In genomic region chr2:164389411-164389810, GRCh38 we compare ENCODE assay signal across 13 cellular contexts.
A peak's percentile ranks its signal among the peaks of the same experiment; 100 is the strongest.
DNase-seq lines count a peak whose midpoint lies in the region; ATAC-seq and TF ChIP-seq lines count a peak whose summit lies in the region.
"Had no signal": no experiment of that assay in that cellular context is flagged by ENCODE, and none has a peak within 500 bp of the region (broad histone marks: within the 10 kb centered on the region; RNA-seq: fewer than 3 reads in every experiment).

No MANE protein-coding gene starts in this region.

- H3K36me3 ChIP-seq in GM23338 (ENCODE audit: insufficient read depth) (no peaks in the 10 kb centered on the region), IMR-90 (ENCODE audit: control insufficient read depth, insufficient read depth, low read length) (no peaks in the 10 kb centered on the region), mesenchymal stem cell (ENCODE audit: control insufficient read depth in 1 of 2, insufficient read depth in 2 of 2, low read depth in 1 of 2, low read length in 2 of 2) (no peaks in the 10 kb centered on the region)
- H3K36me3 ChIP-seq: HAP-1 had no signal

- H3K27ac Mint-ChIP-seq in GM23338 = no peak overlapping the region
- H3K27ac Mint-ChIP-seq in activated CD8-positive, alpha-beta memory T cell treated with anti-CD3 and anti-CD28 coated beads, Interleukin-2, amount 10 ng/mL, durations not matched to agents 7 days and 5 days = no peak overlapping the region
- H3K27ac Mint-ChIP-seq in CD4-positive, alpha-beta T cell = no peak overlapping the region
- H3K27ac Mint-ChIP-seq: CD14-positive monocyte had no signal

- TF ChIP-seq RAD21 in IMR-90 (IDR thresholded peaks at IDR 0.05; ENCODE audit: low read length) = no peak

- H3K9me3 ChIP-seq in IMR-90 (ENCODE audit: control insufficient read depth, insufficient read depth, low read length) (peaks cover 3% of the 10 kb centered on the region), mesenchymal stem cell (ENCODE audit: control insufficient read depth, low read length) (no peaks in the 10 kb centered on the region)
- no peaks in the 10 kb centered on the region for H3K9me3 ChIP-seq in CD4-positive, alpha-beta T cell (ENCODE audit: control insufficient read depth, low read length)
- H3K9me3 ChIP-seq: A549, HAP-1 had no signal

- H4K5ac ChIP-seq in IMR-90 (ENCODE audit: low read depth, low read length) = no peak overlapping the region

- no peaks in the 10 kb centered on the region for H3K27me3 ChIP-seq in GM23338 (ENCODE audit: insufficient read depth)
- no peaks in the 10 kb centered on the region for H3K27me3 ChIP-seq in IMR-90 (ENCODE audit: control insufficient read depth, insufficient read depth, low read length)
- H3K27me3 ChIP-seq in mesenchymal stem cell (ENCODE audit: control insufficient read depth in 1 of 2, insufficient read depth in 1 of 2, low read length in 2 of 2) = no peaks in the 10 kb centered on the region
- no peaks in the 10 kb centered on the region for H3K27me3 ChIP-seq in CD4-positive, alpha-beta T cell (ENCODE audit: control insufficient read depth, insufficient read depth, low read length)

- H2BK12ac ChIP-seq in mesenchymal stem cell (ENCODE audit: low read length in 2 of 2) = peak overlapping the region in 1 of 2 experiments; percentile 3

- H3K4me1 ChIP-seq in GM23338 (ENCODE audit: insufficient read depth) = peaks cover 13% of the 10 kb centered on the region; the same call in 1 of the 2 replicates
- no peaks in the 10 kb centered on the region for H3K4me1 ChIP-seq in IMR-90 (ENCODE audit: control insufficient read depth, insufficient read depth, low read length)
- peaks cover 2% of the 10 kb centered on the region for H3K4me1 ChIP-seq in mesenchymal stem cell (ENCODE audit: control insufficient read depth, insufficient read depth, low read depth, low read length)
- H3K4me1 ChIP-seq: HAP-1 had no signal

- H4K91ac ChIP-seq in IMR-90 (ENCODE audit: insufficient read depth, low read depth, low read length) (peak overlapping the region; percentile 39; the same call in 1 of the 2 replicates), mesenchymal stem cell (ENCODE audit: low read length) (no peak overlapping the region)

- no peaks in the 10 kb centered on the region for H3K79me2 ChIP-seq in GM23338 (replicated peaks; ENCODE audit: insufficient read depth)

- in situ Hi-C loops in IMR-90 (cut with MboI; ENCODE audit: low sequenced_read_pairs) = no loop called here

- H3K4me1 Mint-ChIP-seq in GM23338 = peaks cover 21% of the 10 kb centered on the region
- H3K4me1 Mint-ChIP-seq in activated CD8-positive, alpha-beta memory T cell treated with anti-CD3 and anti-CD28 coated beads, Interleukin-2, amount 10 ng/mL, durations not matched to agents 7 days and 5 days = no peaks in the 10 kb centered on the region
- no peaks in the 10 kb centered on the region for H3K4me1 Mint-ChIP-seq in CD4-positive, alpha-beta T cell (ENCODE audit: low read depth)
- H3K4me1 Mint-ChIP-seq: CD14-positive monocyte; CD8-positive, alpha-beta memory T cell had no signal

- H3K4me3 ChIP-seq in GM23338 = no peak overlapping the region
- no peak overlapping the region for H3K4me3 ChIP-seq in IMR-90 (ENCODE audit: insufficient read depth, low read depth, low read length)
- no peak overlapping the region for H3K4me3 ChIP-seq in mesenchymal stem cell (ENCODE audit: insufficient read depth in 1 of 2, low read depth in 1 of 2, low read length in 2 of 2)
- H3K4me3 ChIP-seq: A549, HAP-1 had no signal

- H3K9ac ChIP-seq in IMR-90 (ENCODE audit: low read depth, low read length) = no peak overlapping the region
- no peak overlapping the region for H3K9ac ChIP-seq in mesenchymal stem cell (ENCODE audit: low read length)

- H2AFZ ChIP-seq in GM23338 (peak overlapping the region; percentile 67), IMR-90 (replicated peaks; ENCODE audit: low read length, poor library complexity) (peak overlapping the region; percentile 23), mesenchymal stem cell (ENCODE audit: low read depth, low read length) (no peak overlapping the region)

- no peak overlapping the region for H3K56ac ChIP-seq in IMR-90 (ENCODE audit: extremely low read depth, insufficient read depth, low read length)

- H3K27ac ChIP-seq in GM23338 (ENCODE audit: low read depth) (no peak overlapping the region), IMR-90 (ENCODE audit: insufficient read depth, low read length) (no peak overlapping the region), mesenchymal stem cell (ENCODE audit: low read length, poor library complexity, severe bottlenecking) (peak overlapping the region; percentile 90)
- no peak overlapping the region for H3K27ac ChIP-seq in CD4-positive, alpha-beta T cell (ENCODE audit: low read depth, low read length)
- H3K27ac ChIP-seq: A549 had no signal

- H3K4me2 ChIP-seq in GM23338 = no peak overlapping the region
- no peak overlapping the region for H3K4me2 ChIP-seq in IMR-90 (ENCODE audit: low read depth, low read length)
- H3K4me2 ChIP-seq in mesenchymal stem cell (ENCODE audit: low read length, poor library complexity, severe bottlenecking) = no peak overlapping the region

- dilution Hi-C loops in IMR-90 (cut with HindIII; ENCODE audit: low sequenced_read_pairs, unreplicated experiment) = no loop called here

- WGBS in IMR-90 (ENCODE audit: extremely low coverage in 2 of 2, insufficient read length in 1 of 2), 2 experiments = no CpG with 5 or more reads among the region's 6 CpGs
- WGBS in mesenchymal stem cell = 91% methylated on average over 4 of the region's 6 CpGs

- no peaks in the 10 kb centered on the region for H3K9me2 ChIP-seq in GM23338 (ENCODE audit: insufficient read depth)

- no TSS peak for BruUV-seq in IMR-90 (replicated peaks; lab: Mats Ljungman, UMichigan)

- POLR2A ChIA-PET in IMR-90 (lab: Charles Lee; ENCODE audit: unreplicated experiment) = no interaction called here
- POLR2A ChIA-PET in CD4-positive, alpha-beta T cell (lab: Charles Lee) = no interaction called here

- no peaks in the 10 kb centered on the region for H3K79me1 ChIP-seq in IMR-90 (ENCODE audit: low read depth in 1 of 2, low read length in 2 of 2)
- H3K79me1 ChIP-seq in mesenchymal stem cell (replicated peaks; ENCODE audit: low read length, poor library complexity, severe bottlenecking) = no peaks in the 10 kb centered on the region

- H3K9me1 ChIP-seq in IMR-90 (ENCODE audit: insufficient read depth, low read length) = no peaks in the 10 kb centered on the region

- H2AK5ac ChIP-seq in IMR-90 (ENCODE audit: low read depth, low read length) (peak overlapping the region; percentile 59; the same call in 1 of the 2 replicates), mesenchymal stem cell (ENCODE audit: low read length, severe bottlenecking) (peak overlapping the region; percentile 93)

- intact Hi-C loops in IMR-90 (cut with micrococcal nuclease) = no loop called here
- intact Hi-C loops in CD4-positive, alpha-beta T cell (cut with DNase I, micrococcal nuclease) = no loop called here

- no peak overlapping the region for H2BK20ac ChIP-seq in IMR-90 (ENCODE audit: low read depth, low read length)

- no peak for ATAC-seq in GM23338
- ATAC-seq in IMR-90 (ENCODE audit: low read depth) = no peak
- no peak for ATAC-seq in activated CD8-positive, alpha-beta memory T cell treated with anti-CD3 and anti-CD28 coated beads, Interleukin-2, amount 10 ng/mL, durations not matched to agents 7 days and 5 days
- ATAC-seq in CD4-positive, alpha-beta T cell (ENCODE audit: poor library complexity) = no peak

- no peak overlapping the region for H3K14ac ChIP-seq in IMR-90 (replicated peaks; ENCODE audit: low read depth, low read length)
- no peak overlapping the region for H3K14ac ChIP-seq in mesenchymal stem cell (ENCODE audit: low read length in 2 of 2)

- no peaks in the 10 kb centered on the region for H3K36me3 Mint-ChIP-seq in GM23338 (ENCODE audit: low read depth)
- no peaks in the 10 kb centered on the region for H3K36me3 Mint-ChIP-seq in activated CD8-positive, alpha-beta memory T cell treated with anti-CD3 and anti-CD28 coated beads, Interleukin-2, amount 10 ng/mL, durations not matched to agents 7 days and 5 days
- H3K36me3 Mint-ChIP-seq in CD4-positive, alpha-beta T cell (ENCODE audit: low read depth) = no peaks in the 10 kb centered on the region
- H3K36me3 Mint-ChIP-seq: CD14-positive monocyte; CD8-positive, alpha-beta memory T cell had no signal

- peaks cover 2% of the 10 kb centered on the region for H3K27me3 Mint-ChIP-seq in GM23338 (ENCODE audit: insufficient read depth, low read depth, poor library complexity)
- H3K27me3 Mint-ChIP-seq in activated CD8-positive, alpha-beta memory T cell treated with anti-CD3 and anti-CD28 coated beads, Interleukin-2, amount 10 ng/mL, durations not matched to agents 7 days and 5 days = no peaks in the 10 kb centered on the region
- H3K27me3 Mint-ChIP-seq in CD4-positive, alpha-beta T cell = no peaks in the 10 kb centered on the region
- H3K27me3 Mint-ChIP-seq: CD8-positive, alpha-beta memory T cell had no signal

- no peak overlapping the region for H3K18ac ChIP-seq in IMR-90 (ENCODE audit: low read depth, low read length)
- H3K18ac ChIP-seq in mesenchymal stem cell (ENCODE audit: low read depth in 1 of 2, low read length in 2 of 2) = no peak overlapping the region

- H2BK15ac ChIP-seq in IMR-90 (ENCODE audit: low read depth, low read length) (no peak overlapping the region), mesenchymal stem cell (ENCODE audit: low read depth, poor library complexity, severe bottlenecking) (no peak overlapping the region)

- TF ChIP-seq CTCF in GM23338 (conservative IDR thresholded peaks at IDR 0.05; ENCODE audit: low read depth in 2 of 2) (no peak), IMR-90 (conservative IDR thresholded peaks at IDR 0.05; ENCODE audit: low read depth, low read length) (no peak)
- TF ChIP-seq CTCF in CD4-positive, alpha-beta T cell (IDR thresholded peaks at IDR 0.05) = no peak

- H2BK5ac ChIP-seq in IMR-90 (ENCODE audit: low read depth, low read length, poor library complexity, severe bottlenecking) = no peak overlapping the region
- no peak overlapping the region for H2BK5ac ChIP-seq in mesenchymal stem cell (ENCODE audit: low read depth, low read length, poor library complexity, severe bottlenecking)

- H3K4ac ChIP-seq in IMR-90 (ENCODE audit: low read depth, low read length) (no peak overlapping the region; the same call in 1 of the 2 replicates), mesenchymal stem cell (ENCODE audit: low read depth in 1 of 2, low read length in 2 of 2) (no peak overlapping the region)

- H3F3A ChIP-seq in GM23338 (replicated peaks; ENCODE audit: low read depth) = no peaks in the 10 kb centered on the region

- H4K8ac ChIP-seq in IMR-90 (ENCODE audit: low read depth in 2 of 2, low read length in 2 of 2) (no peak overlapping the region), mesenchymal stem cell (ENCODE audit: low read length) (no peak overlapping the region)

- no peaks in the 10 kb centered on the region for H3K9me3 Mint-ChIP-seq in GM23338
- H3K9me3 Mint-ChIP-seq in activated CD8-positive, alpha-beta memory T cell treated with anti-CD3 and anti-CD28 coated beads, Interleukin-2, amount 10 ng/mL, durations not matched to agents 7 days and 5 days (ENCODE audit: low read depth) = no peaks in the 10 kb centered on the region
- no peaks in the 10 kb centered on the region for H3K9me3 Mint-ChIP-seq in CD4-positive, alpha-beta T cell

- CTCF ChIA-PET in IMR-90 (lab: Yijun Ruan, JAX) = no interaction called here
- CTCF ChIA-PET in activated CD8-positive, alpha-beta memory T cell treated with anti-CD3 and anti-CD28 coated beads, Interleukin-2, amount 10 ng/mL, durations not matched to agents 7 days and 5 days (lab: Charles Lee) = no interaction called here
- CTCF ChIA-PET in CD4-positive, alpha-beta T cell (lab: Charles Lee) = no interaction called here

- no peak overlapping the region for H3K4me3 Mint-ChIP-seq in GM23338
- no peak overlapping the region for H3K4me3 Mint-ChIP-seq in activated CD8-positive, alpha-beta memory T cell treated with anti-CD3 and anti-CD28 coated beads, Interleukin-2, amount 10 ng/mL, durations not matched to agents 7 days and 5 days
- H3K4me3 Mint-ChIP-seq in CD4-positive, alpha-beta T cell = no peak overlapping the region
- H3K4me3 Mint-ChIP-seq: CD14-positive monocyte; CD8-positive, alpha-beta memory T cell had no signal

- H2AK9ac ChIP-seq in IMR-90 (replicated peaks; ENCODE audit: low read depth, low read length, poor library complexity) = peak overlapping the region; percentile 31

- H2BK120ac ChIP-seq in IMR-90 (ENCODE audit: low read depth, low read length) (peak overlapping the region; percentile 58; the same call in 1 of the 2 replicates), mesenchymal stem cell (ENCODE audit: low read depth, low read length) (no peak overlapping the region)

- no peaks in the 10 kb centered on the region for H4K20me1 ChIP-seq in GM23338 (replicated peaks; ENCODE audit: insufficient read depth)
- no peaks in the 10 kb centered on the region for H4K20me1 ChIP-seq in IMR-90 (ENCODE audit: insufficient read depth, low read length)

- DNase-seq in GM23338 (ENCODE audit: low spot score) (no peak), IMR-90 (no peak), mesenchymal stem cell (no peak), NCI-H510A treated with DMSO at 0.1 percent for 48 hours (lab: John Stamatoyannopoulos, UW) (no peak), middle frontal gyrus (ENCODE audit: extremely low spot score, low spot score) (no peak)
- DNase-seq in activated CD8-positive, alpha-beta memory T cell treated with anti-CD3 and anti-CD28 coated beads, Interleukin-2, amount 10 ng/mL, durations not matched to agents 7 days and 5 days = no peak
- DNase-seq in CD4-positive, alpha-beta T cell = no peak
- DNase-seq: CD8-positive, alpha-beta memory T cell; DMS 273 treated with DMSO at 0.1 percent for 48 hours; KBM-7 had no signal

- H3K23ac ChIP-seq in IMR-90 (ENCODE audit: low read depth, low read length) (no peak overlapping the region), mesenchymal stem cell (ENCODE audit: low read length in 2 of 2) (no peak overlapping the region)

- TF ChIP-seq POLR2A in IMR-90 (IDR thresholded peaks at IDR 0.05; ENCODE audit: low read depth, low read length) = no peak
